1 cellular context compared by ENCODE assay signal in genomic region chr3:35800960-35801459, GRCh38.
TF ChIP-seq lines count a peak whose summit lies in the region.

No MANE protein-coding gene starts in this region.

TF ChIP-seq in liver, 16 proteins besides CTCF, POLR2A, EP300 and RAD21 (continued from another document):
- TF ChIP-seq REST (IDR thresholded peaks at IDR 0.05) (no peak), HNF4G (IDR thresholded peaks at IDR 0.05) (peak; percentile 94), JUND (IDR thresholded peaks at IDR 0.05) (peak; percentile 81 to 88), EGR1 (IDR thresholded peaks at IDR 0.05; ENCODE audit: low read depth in 2 of 2) (peak; percentile 58 to 81), YY1 (IDR thresholded peaks at IDR 0.05) (peak; percentile 86), FOXA1 (IDR thresholded peaks at IDR 0.05) (peak; percentile 98), GABPA (IDR thresholded peaks at IDR 0.05 in 1 of 2, conservative IDR thresholded peaks at IDR 0.05 in 1 of 2) (no peak)
